Comparison of ENCODE assay signal across 8 cellular contexts in the genomic region with DNA sequence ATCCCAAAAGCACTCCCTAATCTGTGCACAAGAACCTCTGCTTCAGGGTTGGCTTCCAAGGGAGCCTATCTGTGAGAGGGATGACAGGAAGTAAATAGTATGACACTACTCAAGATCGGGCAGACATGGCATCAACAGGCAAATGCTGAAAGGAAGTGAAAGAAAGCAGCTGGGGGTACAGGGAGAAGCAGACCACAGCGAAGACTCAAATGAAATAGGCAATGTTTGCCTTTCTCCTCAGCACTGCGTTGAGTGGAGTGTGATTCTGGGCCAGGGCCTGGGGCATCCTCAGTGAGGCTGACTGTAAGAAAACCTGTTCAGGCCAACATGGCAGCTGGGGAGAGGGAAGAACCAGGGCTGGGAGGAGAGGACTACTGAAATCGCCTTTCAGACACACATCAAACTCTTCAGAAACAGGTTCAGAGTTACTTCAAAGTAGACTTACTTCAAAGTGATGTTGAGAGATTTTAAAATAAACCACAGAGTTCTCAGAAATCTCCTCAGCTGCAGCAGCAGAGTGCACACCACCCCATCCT.
DNase-seq lines count a peak whose midpoint lies in the region; ATAC-seq and TF ChIP-seq lines count a peak whose summit lies in the region.

No MANE protein-coding gene starts in this region.

- H3K27ac Mint-ChIP-seq in naive B cell (peak overlapping the region; percentile 60 to 93 (median 75)), glutamatergic neuron (ENCODE audit: unreplicated experiment) (no peak overlapping the region)

- H3K36me3 Mint-ChIP-seq in naive B cell: no peaks in the 10 kb centered on the region
- H3K36me3 Mint-ChIP-seq in glutamatergic neuron (ENCODE audit: unreplicated experiment): no peaks in the 10 kb centered on the region

- no peak for TF ChIP-seq POLR2A in lower leg skin (IDR thresholded peaks at IDR 0.05)

- peak overlapping the region in 6 of 8 donors; percentile 41 to 83 (median 64) for H3K4me3 Mint-ChIP-seq in naive B cell
- H3K4me3 Mint-ChIP-seq in glutamatergic neuron (ENCODE audit: unreplicated experiment): no peak overlapping the region

- no peaks in the 10 kb centered on the region for H3K9me3 Mint-ChIP-seq in naive B cell
- peaks cover 5% of the 10 kb centered on the region for H3K9me3 Mint-ChIP-seq in glutamatergic neuron (ENCODE audit: unreplicated experiment)

- intact Hi-C loops in lower leg skin (cut with DNase I; ENCODE audit: low total_unique reads): no loop called here

- WGBS in lower leg skin, 2 donors: 74 to 83% methylated on average over 4 of the region's 4 CpGs

- H3K4me3 ChIP-seq in lower leg skin (ENCODE audit: low read depth, poor library complexity, severe bottlenecking): no peak overlapping the region

- H3K4me1 Mint-ChIP-seq in naive B cell (peaks cover 12 to 19% (median 15%) of the 10 kb centered on the region in 3 donors), glutamatergic neuron (ENCODE audit: low read depth, unreplicated experiment) (peaks cover 8% of the 10 kb centered on the region)

- TF ChIP-seq CTCF in lower leg skin (IDR thresholded peaks at IDR 0.05): no peak
- TF ChIP-seq CTCF in glutamatergic neuron (IDR thresholded peaks at IDR 0.05; ENCODE audit: partially characterized antibody, unreplicated experiment): no peak

- peak; percentile 74 for ATAC-seq in GM18519 (IDR thresholded peaks at IDR 0.05; ENCODE audit: low FRiP score, unreplicated experiment)
- ATAC-seq in HG02852 (IDR thresholded peaks at IDR 0.05; ENCODE audit: unreplicated experiment): peak; percentile 70
- peak; percentile 98 for ATAC-seq in naive B cell (ENCODE audit: low read depth in 2 of 2)
- ATAC-seq in HG02588 (IDR thresholded peaks at IDR 0.05; ENCODE audit: unreplicated experiment): no peak

- H3K27me3 Mint-ChIP-seq in naive B cell (no peaks in the 10 kb centered on the region), glutamatergic neuron (ENCODE audit: unreplicated experiment) (no peaks in the 10 kb centered on the region)

- DNase-seq in activated CD4-positive, CD25-positive, alpha-beta regulatory T cell (lab: John Stamatoyannopoulos, UW): peak in 3 of 4 experiments; percentile 1 to 14 (median 6)
- DNase-seq in naive B cell (peak; percentile 33), NCI-H69 (lab: John Stamatoyannopoulos, UW) (no peak), lower leg skin (ENCODE audit: low spot score in 2 of 2) (no peak), glutamatergic neuron (no peak)

Comparison
In these comparisons a context has a peak if more than half of its experiments do, and no peak if none do; other contexts are left out.
1. DNase-seq: peak in activated CD4-positive, CD25-positive, alpha-beta regulatory T cell (3 of 4) and naive B cell (single experiment); none in NCI-H69 (single experiment), lower leg skin (0 of 2) and glutamatergic neuron (single experiment).